Comparison of ENCODE assay signal across 2 cellular contexts in the genomic region with DNA sequence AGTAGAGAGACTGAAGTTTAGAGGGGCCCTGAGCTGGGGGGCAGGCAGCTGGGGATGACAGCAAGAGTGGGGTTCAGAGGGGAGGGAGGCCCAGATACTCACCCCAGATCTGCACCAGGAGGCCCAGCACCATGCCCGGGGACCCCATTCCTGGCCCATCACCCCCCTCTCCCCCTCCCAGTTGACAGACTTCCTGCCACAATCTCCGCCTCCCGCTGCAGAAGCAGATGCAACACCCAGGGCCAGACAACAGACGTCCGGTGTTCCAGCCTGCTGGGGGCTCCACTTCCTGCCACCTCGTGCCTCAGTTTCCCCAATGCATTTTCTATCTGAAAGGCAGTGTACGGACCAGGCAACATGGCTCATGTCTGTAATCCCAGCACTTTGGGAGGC.
TF ChIP-seq lines count a peak whose summit lies in the region.

A gene with protein sequence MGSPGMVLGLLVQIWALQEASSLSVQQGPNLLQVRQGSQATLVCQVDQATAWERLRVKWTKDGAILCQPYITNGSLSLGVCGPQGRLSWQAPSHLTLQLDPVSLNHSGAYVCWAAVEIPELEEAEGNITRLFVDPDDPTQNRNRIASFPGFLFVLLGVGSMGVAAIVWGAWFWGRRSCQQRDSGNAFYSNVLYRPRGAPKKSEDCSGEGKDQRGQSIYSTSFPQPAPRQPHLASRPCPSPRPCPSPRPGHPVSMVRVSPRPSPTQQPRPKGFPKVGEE (minus strand): TSS at position 152 of the 393 bp plus-strand sequence. CDS start 4 bp downstream, at position 148.

TF ChIP-seq in GM23338, 12 proteins besides CTCF, POLR2A, EP300 and RAD21 (continues in another document):
- TF ChIP-seq JUNB (IDR thresholded peaks at IDR 0.05; ENCODE audit: unreplicated experiment) (no peak), ZNF331 (CRISPR knock-in tag; IDR thresholded peaks at IDR 0.05; ENCODE audit: low read depth) (no peak), STAT1 (IDR thresholded peaks at IDR 0.05; ENCODE audit: unreplicated experiment) (no peak), EZH2phosphoT487 (IDR thresholded peaks at IDR 0.05; ENCODE audit: unreplicated experiment) (no peak), CREB1 (CRISPR knock-in tag; IDR thresholded peaks at IDR 0.05; ENCODE audit: low read depth) (no peak), POLR2AphosphoS5 (IDR thresholded peaks at IDR 0.05; ENCODE audit: low read depth) (no peak)
- TF ChIP-seq, protein P1, sequence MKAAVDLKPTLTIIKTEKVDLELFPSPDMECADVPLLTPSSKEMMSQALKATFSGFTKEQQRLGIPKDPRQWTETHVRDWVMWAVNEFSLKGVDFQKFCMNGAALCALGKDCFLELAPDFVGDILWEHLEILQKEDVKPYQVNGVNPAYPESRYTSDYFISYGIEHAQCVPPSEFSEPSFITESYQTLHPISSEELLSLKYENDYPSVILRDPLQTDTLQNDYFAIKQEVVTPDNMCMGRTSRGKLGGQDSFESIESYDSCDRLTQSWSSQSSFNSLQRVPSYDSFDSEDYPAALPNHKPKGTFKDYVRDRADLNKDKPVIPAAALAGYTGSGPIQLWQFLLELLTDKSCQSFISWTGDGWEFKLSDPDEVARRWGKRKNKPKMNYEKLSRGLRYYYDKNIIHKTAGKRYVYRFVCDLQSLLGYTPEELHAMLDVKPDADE (IDR thresholded peaks at IDR 0.05) = no peak
- TF ChIP-seq, protein P2, sequence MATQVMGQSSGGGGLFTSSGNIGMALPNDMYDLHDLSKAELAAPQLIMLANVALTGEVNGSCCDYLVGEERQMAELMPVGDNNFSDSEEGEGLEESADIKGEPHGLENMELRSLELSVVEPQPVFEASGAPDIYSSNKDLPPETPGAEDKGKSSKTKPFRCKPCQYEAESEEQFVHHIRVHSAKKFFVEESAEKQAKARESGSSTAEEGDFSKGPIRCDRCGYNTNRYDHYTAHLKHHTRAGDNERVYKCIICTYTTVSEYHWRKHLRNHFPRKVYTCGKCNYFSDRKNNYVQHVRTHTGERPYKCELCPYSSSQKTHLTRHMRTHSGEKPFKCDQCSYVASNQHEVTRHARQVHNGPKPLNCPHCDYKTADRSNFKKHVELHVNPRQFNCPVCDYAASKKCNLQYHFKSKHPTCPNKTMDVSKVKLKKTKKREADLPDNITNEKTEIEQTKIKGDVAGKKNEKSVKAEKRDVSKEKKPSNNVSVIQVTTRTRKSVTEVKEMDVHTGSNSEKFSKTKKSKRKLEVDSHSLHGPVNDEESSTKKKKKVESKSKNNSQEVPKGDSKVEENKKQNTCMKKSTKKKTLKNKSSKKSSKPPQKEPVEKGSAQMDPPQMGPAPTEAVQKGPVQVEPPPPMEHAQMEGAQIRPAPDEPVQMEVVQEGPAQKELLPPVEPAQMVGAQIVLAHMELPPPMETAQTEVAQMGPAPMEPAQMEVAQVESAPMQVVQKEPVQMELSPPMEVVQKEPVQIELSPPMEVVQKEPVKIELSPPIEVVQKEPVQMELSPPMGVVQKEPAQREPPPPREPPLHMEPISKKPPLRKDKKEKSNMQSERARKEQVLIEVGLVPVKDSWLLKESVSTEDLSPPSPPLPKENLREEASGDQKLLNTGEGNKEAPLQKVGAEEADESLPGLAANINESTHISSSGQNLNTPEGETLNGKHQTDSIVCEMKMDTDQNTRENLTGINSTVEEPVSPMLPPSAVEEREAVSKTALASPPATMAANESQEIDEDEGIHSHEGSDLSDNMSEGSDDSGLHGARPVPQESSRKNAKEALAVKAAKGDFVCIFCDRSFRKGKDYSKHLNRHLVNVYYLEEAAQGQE (IDR thresholded peaks at IDR 0.05; ENCODE audit: unreplicated experiment) = no peak

TF ChIP-seq in K562, 482 proteins besides CTCF, POLR2A, EP300 and RAD21:
- TF ChIP-seq, protein P3, sequence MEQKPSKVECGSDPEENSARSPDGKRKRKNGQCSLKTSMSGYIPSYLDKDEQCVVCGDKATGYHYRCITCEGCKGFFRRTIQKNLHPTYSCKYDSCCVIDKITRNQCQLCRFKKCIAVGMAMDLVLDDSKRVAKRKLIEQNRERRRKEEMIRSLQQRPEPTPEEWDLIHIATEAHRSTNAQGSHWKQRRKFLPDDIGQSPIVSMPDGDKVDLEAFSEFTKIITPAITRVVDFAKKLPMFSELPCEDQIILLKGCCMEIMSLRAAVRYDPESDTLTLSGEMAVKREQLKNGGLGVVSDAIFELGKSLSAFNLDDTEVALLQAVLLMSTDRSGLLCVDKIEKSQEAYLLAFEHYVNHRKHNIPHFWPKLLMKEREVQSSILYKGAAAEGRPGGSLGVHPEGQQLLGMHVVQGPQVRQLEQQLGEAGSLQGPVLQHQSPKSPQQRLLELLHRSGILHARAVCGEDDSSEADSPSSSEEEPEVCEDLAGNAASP (IDR thresholded peaks at IDR 0.05) = no peak
- TF ChIP-seq, protein P4, sequence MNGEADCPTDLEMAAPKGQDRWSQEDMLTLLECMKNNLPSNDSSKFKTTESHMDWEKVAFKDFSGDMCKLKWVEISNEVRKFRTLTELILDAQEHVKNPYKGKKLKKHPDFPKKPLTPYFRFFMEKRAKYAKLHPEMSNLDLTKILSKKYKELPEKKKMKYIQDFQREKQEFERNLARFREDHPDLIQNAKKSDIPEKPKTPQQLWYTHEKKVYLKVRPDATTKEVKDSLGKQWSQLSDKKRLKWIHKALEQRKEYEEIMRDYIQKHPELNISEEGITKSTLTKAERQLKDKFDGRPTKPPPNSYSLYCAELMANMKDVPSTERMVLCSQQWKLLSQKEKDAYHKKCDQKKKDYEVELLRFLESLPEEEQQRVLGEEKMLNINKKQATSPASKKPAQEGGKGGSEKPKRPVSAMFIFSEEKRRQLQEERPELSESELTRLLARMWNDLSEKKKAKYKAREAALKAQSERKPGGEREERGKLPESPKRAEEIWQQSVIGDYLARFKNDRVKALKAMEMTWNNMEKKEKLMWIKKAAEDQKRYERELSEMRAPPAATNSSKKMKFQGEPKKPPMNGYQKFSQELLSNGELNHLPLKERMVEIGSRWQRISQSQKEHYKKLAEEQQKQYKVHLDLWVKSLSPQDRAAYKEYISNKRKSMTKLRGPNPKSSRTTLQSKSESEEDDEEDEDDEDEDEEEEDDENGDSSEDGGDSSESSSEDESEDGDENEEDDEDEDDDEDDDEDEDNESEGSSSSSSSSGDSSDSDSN (IDR thresholded peaks at IDR 0.05; ENCODE audit: borderline replicate concordance in 1 of 2, low read depth in 2 of 2, low read length in 2 of 2) = no peak
- TF ChIP-seq ZFP1 (CRISPR knock-in tag; IDR thresholded peaks at IDR 0.05) (no peak), NR2C1 (IDR thresholded peaks at IDR 0.05) (no peak), NR2C1 (tag; IDR thresholded peaks at IDR 0.05) (no peak), BCOR (IDR thresholded peaks at IDR 0.05) (peak; percentile 24; the same call in 1 of the 2 replicates)
- TF ChIP-seq, protein P5, sequence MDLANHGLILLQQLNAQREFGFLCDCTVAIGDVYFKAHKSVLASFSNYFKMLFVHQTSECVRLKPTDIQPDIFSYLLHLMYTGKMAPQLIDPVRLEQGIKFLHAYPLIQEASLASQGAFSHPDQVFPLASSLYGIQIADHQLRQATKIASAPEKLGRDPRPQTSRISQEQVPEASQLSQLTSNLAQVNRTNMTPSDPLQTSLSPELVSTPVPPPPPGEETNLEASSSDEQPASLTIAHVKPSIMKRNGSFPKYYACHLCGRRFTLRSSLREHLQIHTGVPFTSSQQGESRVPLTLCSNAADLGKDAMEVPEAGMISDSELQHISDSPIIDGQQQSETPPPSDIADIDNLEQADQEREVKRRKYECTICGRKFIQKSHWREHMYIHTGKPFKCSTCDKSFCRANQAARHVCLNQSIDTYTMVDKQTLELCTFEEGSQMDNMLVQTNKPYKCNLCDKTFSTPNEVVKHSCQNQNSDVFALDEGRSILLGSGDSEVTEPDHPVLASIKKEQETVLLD (IDR thresholded peaks at IDR 0.05) = no peak
TF ChIP-seq in K562: peak in this region for 1.
